Comparison of ENCODE assay signal across 11 cellular contexts in the genomic region with DNA sequence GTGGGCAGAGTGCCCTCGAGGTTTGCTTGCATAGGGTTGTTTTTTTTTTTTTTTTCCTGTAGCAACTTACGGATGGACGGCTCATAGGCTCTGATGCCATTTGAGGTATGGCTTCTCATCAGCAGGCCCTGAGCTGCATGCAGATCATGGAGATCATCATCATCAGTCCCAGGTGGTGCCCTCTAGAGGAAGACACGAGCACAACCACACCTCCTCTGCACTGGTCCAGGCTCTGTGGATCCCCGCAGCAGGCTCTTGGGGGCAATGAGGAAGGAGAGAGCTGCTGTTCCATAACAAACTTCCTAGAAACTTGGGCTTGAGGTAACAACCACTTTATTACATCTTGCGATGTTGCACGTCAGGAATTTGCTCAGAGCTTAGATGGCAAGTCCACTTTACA.
A peak's percentile ranks its signal among the peaks of the same experiment; 100 is the strongest.
DNase-seq lines count a peak whose midpoint lies in the region; ATAC-seq, FAIRE-seq and TF ChIP-seq lines count a peak whose summit lies in the region.
"Had no signal": no experiment of that assay in that cellular context is flagged by ENCODE, and none has a peak within 500 bp of the region (broad histone marks: within the 10 kb centered on the region; RNA-seq: fewer than 3 reads in every experiment).

No MANE protein-coding gene starts in this region.

- no peaks in the 10 kb centered on the region for H3K9me3 Mint-ChIP-seq in effector memory CD8-positive, alpha-beta T cell

- H2BK12ac ChIP-seq in H1 (ENCODE audit: low read depth, low read length), result 0 out of 2 replicates have a peak overlapping the region, but pooled peaks have one; percentile 18

- H3K14ac ChIP-seq in H1 (ENCODE audit: insufficient read length), result no peak overlapping the region

- H3K27me3 ChIP-seq in H1 (replicated peaks in 1 of 4; ENCODE audit: control insufficient read depth in 3 of 4, extremely low read depth in 1 of 4, insufficient read depth in 3 of 4, low read length in 3 of 4), result no peaks in the 10 kb centered on the region

- peak overlapping the region; percentile 8; the same call in 1 of the 2 replicates for H2BK15ac ChIP-seq in H1 (ENCODE audit: low read length)

- H3K4me1 Mint-ChIP-seq in effector memory CD8-positive, alpha-beta T cell (ENCODE audit: low read depth in 2 of 2), result no peaks in the 10 kb centered on the region
- H3K4me1 Mint-ChIP-seq: CD4-positive, CD25-positive, alpha-beta regulatory T cell had no signal

- no peak overlapping the region for H2BK20ac ChIP-seq in H1 (ENCODE audit: low read length)

- peak; percentile 71 for TF ChIP-seq CTCF in 22Rv1 (IDR thresholded peaks at IDR 0.05)
- TF ChIP-seq CTCF in GM12865 (IDR thresholded peaks at IDR 0.05; ENCODE audit: insufficient read depth, low read depth, low read length, missing control alignments), result peak; percentile 52
- peak; percentile 29; the same call in 1 of the 2 replicates for TF ChIP-seq CTCF in LNCAP (IDR thresholded peaks at IDR 0.05)
- TF ChIP-seq CTCF in H1 (IDR thresholded peaks at IDR 0.05; ENCODE audit: control extremely low read depth in 1 of 3, insufficient read depth in 1 of 3, low read depth in 1 of 3, low read length in 3 of 3), result peak; percentile 61 to 87 (median 81)

- H3K4me3 Mint-ChIP-seq in effector memory CD8-positive, alpha-beta T cell, result no peak overlapping the region
- H3K4me3 Mint-ChIP-seq: CD4-positive, CD25-positive, alpha-beta regulatory T cell had no signal

- H3K4ac ChIP-seq in H1 (replicated peaks; ENCODE audit: insufficient read length, low read depth, low read length), result no peak overlapping the region

- POLR2A ChIA-PET in H1 (lab: Charles Lee; ENCODE audit: partially characterized antibody), result no interaction called here

- H3K56ac ChIP-seq in H1 (replicated peaks; ENCODE audit: insufficient read length, low read depth, low read length), result no peak overlapping the region

- no peak overlapping the region for H3K18ac ChIP-seq in H1 (ENCODE audit: extremely low read depth, low read length)

- H3K27ac ChIP-seq in 22Rv1 (no peak overlapping the region), H1 (ENCODE audit: low read depth, low read length) (no peak overlapping the region)

- H3K27ac Mint-ChIP-seq in effector memory CD8-positive, alpha-beta T cell, result no peak overlapping the region
- H3K27ac Mint-ChIP-seq: CD4-positive, CD25-positive, alpha-beta regulatory T cell had no signal

- no peak for TF ChIP-seq EP300 in H1 (IDR thresholded peaks at IDR 0.05; ENCODE audit: borderline replicate concordance in 1 of 2, low read depth in 2 of 2, low read length in 2 of 2)

- CTCF ChIA-PET in H1 (lab: Charles Lee; ENCODE audit: partially characterized antibody), result interaction anchor here (0.6 to 5.8 kb wide), 39 partner anchors 10 to 847 kb away, joined by 3 to 71 read pairs (median 3); no protein-coding TSS in a partner anchor

- H3K23ac ChIP-seq in H1 (ENCODE audit: insufficient read length), result no peak overlapping the region

- DNase-seq in GM12865 (ENCODE audit: low read depth) (peak; percentile 19), H1 (ENCODE audit: low read depth in 1 of 2, low spot score in 2 of 2) (peak in 1 of 2 experiments; percentile 66), DMS114 treated with DMSO at 0.1 percent for 48 hours (lab: John Stamatoyannopoulos, UW; ENCODE audit: unreplicated experiment) (no peak), HCEC 1CT (no peak)
- no peak for DNase-seq in effector memory CD8-positive, alpha-beta T cell
- DNase-seq: CD4-positive, CD25-positive, alpha-beta regulatory T cell; NCI-H1105 treated with DMSO at 0.1 percent for 48 hours had no signal

- TF ChIP-seq RAD21 in H1 (IDR thresholded peaks at IDR 0.05 in 1 of 2, conservative IDR thresholded peaks at IDR 0.05 in 1 of 2; ENCODE audit: low read depth in 2 of 2, low read length in 2 of 2), result peak; percentile 60 to 69

- no peaks in the 10 kb centered on the region for H3K79me2 ChIP-seq in H1 (ENCODE audit: control insufficient read depth in 1 of 2, insufficient read depth in 2 of 2, low read length in 2 of 2)

- H3K4me1 ChIP-seq in H1 (replicated peaks in 1 of 4; ENCODE audit: control insufficient read depth in 3 of 4, insufficient read depth in 4 of 4, low read length in 3 of 4), result no peaks in the 10 kb centered on the region

- no peaks in the 10 kb centered on the region for H3K9me3 ChIP-seq in H1 (ENCODE audit: insufficient read depth in 2 of 2, low read depth in 1 of 2, low read length in 1 of 2)

- no peak for TF ChIP-seq POLR2A in H1 (IDR thresholded peaks at IDR 0.05; ENCODE audit: control extremely low read depth in 1 of 2, low read depth in 2 of 2, low read length in 2 of 2)

- H3K36me3 Mint-ChIP-seq in effector memory CD8-positive, alpha-beta T cell (ENCODE audit: insufficient read depth), result peaks cover 2% of the 10 kb centered on the region
- H3K36me3 Mint-ChIP-seq: CD4-positive, CD25-positive, alpha-beta regulatory T cell had no signal

- H3K9ac ChIP-seq in H1 (replicated peaks in 1 of 4; ENCODE audit: extremely low read depth in 1 of 4, low read depth in 3 of 4, low read length in 3 of 4), result no peak overlapping the region

- H2BK120ac ChIP-seq in H1 (replicated peaks; ENCODE audit: low read depth, low read length), result no peak overlapping the region

- no peak overlapping the region for H4K91ac ChIP-seq in H1 (replicated peaks; ENCODE audit: insufficient read length, low read length)

- H3K79me1 ChIP-seq in H1 (ENCODE audit: low read depth, low read length), result no peaks in the 10 kb centered on the region

- peak; percentile 73 for FAIRE-seq in H1 (lab: Jason Lieb, UNC)
- FAIRE-seq: frontal cortex had no signal

- no peak overlapping the region for H3K4me2 ChIP-seq in H1 (ENCODE audit: insufficient read depth in 1 of 2, low read depth in 2 of 2, low read length in 2 of 2)

- H2AFZ ChIP-seq in H1 (ENCODE audit: low read length), result no peak overlapping the region

- H3K36me3 ChIP-seq in H1 (ENCODE audit: control insufficient read depth in 2 of 4, insufficient read depth in 4 of 4, low read length in 3 of 4), result no peaks in the 10 kb centered on the region

- no peak overlapping the region for H4K5ac ChIP-seq in H1 (ENCODE audit: insufficient read length, low read depth, low read length)

- H4K8ac ChIP-seq in H1 (ENCODE audit: extremely low read depth, insufficient read depth, low read length), result peak overlapping the region; percentile 53

- H2BK5ac ChIP-seq in H1 (ENCODE audit: low read depth, low read length), result no peak overlapping the region

- H3K4me3 ChIP-seq in GM12865 (ENCODE audit: low read depth, low read length), result no peak overlapping the region
- H3K4me3 ChIP-seq in H1 (ENCODE audit: extremely low read depth in 1 of 4, insufficient read depth in 2 of 4, low read depth in 3 of 4, low read length in 4 of 4), result no peak overlapping the region

- 82% methylated on average over 6 of the region's 7 CpGs; no CpG with 5 or more reads in 1 of the 2 experiments for WGBS in H1 (ENCODE audit: extremely low coverage in 1 of 2, insufficient coverage in 1 of 2, insufficient read length in 1 of 2, insufficient replicate concordance in 2 of 2, low coverage in 1 of 2, low lambda C conversion rate in 2 of 2, missing lambda C conversion rate in 1 of 2), 2 experiments

- H3K27me3 Mint-ChIP-seq in effector memory CD8-positive, alpha-beta T cell, result no peaks in the 10 kb centered on the region
- H3K27me3 Mint-ChIP-seq: CD4-positive, CD25-positive, alpha-beta regulatory T cell had no signal

- no peak for ATAC-seq in GM18909 (IDR thresholded peaks at IDR 0.05; ENCODE audit: poor library complexity, unreplicated experiment)
- ATAC-seq in effector memory CD8-positive, alpha-beta T cell (replicated peaks), result no peak

- H3K23me2 ChIP-seq in H1 (ENCODE audit: low read depth, low read length), result no peaks in the 10 kb centered on the region

- H2AK5ac ChIP-seq in H1 (ENCODE audit: low read depth, low read length), result no peak overlapping the region

- H4K20me1 ChIP-seq in H1 (replicated peaks in 1 of 2; ENCODE audit: control insufficient read depth in 1 of 2, insufficient read depth in 2 of 2, low read length in 2 of 2), result no peaks in the 10 kb centered on the region

TF ChIP-seq in H1, 55 proteins besides CTCF, POLR2A, EP300 and RAD21:
- TF ChIP-seq, protein P1, sequence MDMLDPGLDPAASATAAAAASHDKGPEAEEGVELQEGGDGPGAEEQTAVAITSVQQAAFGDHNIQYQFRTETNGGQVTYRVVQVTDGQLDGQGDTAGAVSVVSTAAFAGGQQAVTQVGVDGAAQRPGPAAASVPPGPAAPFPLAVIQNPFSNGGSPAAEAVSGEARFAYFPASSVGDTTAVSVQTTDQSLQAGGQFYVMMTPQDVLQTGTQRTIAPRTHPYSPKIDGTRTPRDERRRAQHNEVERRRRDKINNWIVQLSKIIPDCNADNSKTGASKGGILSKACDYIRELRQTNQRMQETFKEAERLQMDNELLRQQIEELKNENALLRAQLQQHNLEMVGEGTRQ (IDR thresholded peaks at IDR 0.05; ENCODE audit: low read length), result no peak
- TF ChIP-seq YY1 (IDR thresholded peaks at IDR 0.05; ENCODE audit: low read depth, low read length) (0 out of 2 replicates have a peak, but pooled peaks have one; percentile 30), TEAD4 (IDR thresholded peaks at IDR 0.05; ENCODE audit: low read depth, low read length) (0 out of 2 replicates have a peak, but pooled peaks have one; percentile 8), CREB1 (IDR thresholded peaks at IDR 0.05) (0 out of 2 replicates have a peak, but pooled peaks have one; percentile 43)
TF ChIP-seq in H1: peak in this region for 3.

Comparison
In these comparisons a context has a peak if more than half of its experiments do, and no peak if none do; other contexts are left out.
1. CTCF ChIP-seq: peak in every context shown above with its lines; median percentile 81 in H1; 71 in 22Rv1; 52 in GM12865; 29 in LNCAP.